Comparison of ENCODE assay signal across 8 cellular contexts in genomic region chr19:4971424-4971793, GRCh38. TPM values are rescaled to one million over a fixed set of nuclear protein-coding genes. Genes with fewer than 3 reads are reported as not detected.
DNase-seq lines count a peak whose midpoint lies in the region; ATAC-seq and TF ChIP-seq lines count a peak whose summit lies in the region.

No MANE protein-coding gene starts in this region.

- TF ChIP-seq CTCF in SK-N-SH (IDR thresholded peaks at IDR 0.05) (no peak), Panc1 (IDR thresholded peaks at IDR 0.05) (no peak), mucosa of descending colon (IDR thresholded peaks at IDR 0.05) (no peak)

- H4K20me1 ChIP-seq in SK-N-SH (ENCODE audit: insufficient read depth), result peaks cover 38% of the 10 kb centered on the region

- H3K36me3 Mint-ChIP-seq in central memory CD8-positive, alpha-beta T cell (ENCODE audit: insufficient read depth), result peaks cover 20% of the 10 kb centered on the region

- no peak overlapping the region; the same call in 1 of the 2 replicates for H3K9ac ChIP-seq in SK-N-SH

- no peak overlapping the region for H2AFZ ChIP-seq in SK-N-SH (ENCODE audit: low read depth)

- H3K27me3 ChIP-seq in SK-N-SH (ENCODE audit: insufficient read depth) (no peaks in the 10 kb centered on the region), Panc1 (ENCODE audit: control insufficient read depth, insufficient read depth, low read length) (no peaks in the 10 kb centered on the region)

- CTCF ChIA-PET in SK-N-SH (lab: Yijun Ruan, JAX) (interaction anchor here (0.6 to 6.1 kb wide), 7 partner anchors 8 to 67 kb away, joined by 3 to 62 read pairs (median 4); no protein-coding TSS in a partner anchor), Panc1 (lab: Charles Lee) (no interaction called here)

- H3F3A ChIP-seq in SK-N-SH (replicated peaks; ENCODE audit: insufficient read depth), result peaks cover 25% of the 10 kb centered on the region

- H3K27ac ChIP-seq in SK-N-SH (ENCODE audit: low read depth in 2 of 2, low read length in 1 of 2) (no peak overlapping the region), Panc1 (ENCODE audit: low read length) (peak overlapping the region; percentile 26)

- no peaks in the 10 kb centered on the region for H3K9me3 Mint-ChIP-seq in central memory CD8-positive, alpha-beta T cell

- intact Hi-C loops in Panc1 (cut with micrococcal nuclease; ENCODE audit: unreplicated experiment), result loop anchor here (10.0 kb wide), 1 partner anchor 63 kb away; no protein-coding TSS in a partner anchor
- intact Hi-C loops in mucosa of descending colon (cut with DNase I, micrococcal nuclease), result no loop called here

- peak; percentile 61 for DNase-seq in SK-N-SH
- DNase-seq in Panc1 (ENCODE audit: low read depth, low spot score), result no peak
- no peak for DNase-seq in central memory CD8-positive, alpha-beta T cell (ENCODE audit: low spot score in 2 of 2)
- peak; percentile 66 to 77 (median 73) for DNase-seq in mucosa of descending colon
- DNase-seq in middle frontal gyrus (ENCODE audit: extremely low spot score, low spot score), result no peak

- in situ Hi-C loops in Panc1 (cut with HindIII; ENCODE audit: low pct_unique_long_range_greater_than_20kb, low sequenced_read_pairs), result no loop called here

- peak overlapping the region; percentile 99 for H3K4me2 ChIP-seq in SK-N-SH

- peak overlapping the region in 1 of 2 experiments; percentile 84; a peak in 2 of 4 replicates for H3K4me3 ChIP-seq in SK-N-SH (ENCODE audit: low read depth in 2 of 2, low read length in 1 of 2)
- H3K4me3 ChIP-seq in Panc1 (ENCODE audit: low read depth in 2 of 2, low read length in 2 of 2), result peak overlapping the region; percentile 59 to 71
- H3K4me3 ChIP-seq in mucosa of descending colon, result no peak overlapping the region

- H3K4me1 ChIP-seq in SK-N-SH (ENCODE audit: control insufficient read depth in 1 of 2, insufficient read depth in 2 of 2, low read depth in 1 of 2, low read length in 1 of 2) (peaks cover 18 to 33% of the 10 kb centered on the region in 2 experiments; a peak in 3 of 4 replicates), Panc1 (ENCODE audit: control insufficient read depth, insufficient read depth, low read length) (peaks cover 25% of the 10 kb centered on the region), mucosa of descending colon (ENCODE audit: low read depth) (peaks cover 26% of the 10 kb centered on the region)

- peak overlapping the region; percentile 93 for H3K4me3 Mint-ChIP-seq in central memory CD8-positive, alpha-beta T cell

- H3K9me3 ChIP-seq in SK-N-SH (no peaks in the 10 kb centered on the region), Panc1 (ENCODE audit: control insufficient read depth, insufficient read depth, low read depth, low read length) (no peaks in the 10 kb centered on the region), mucosa of descending colon (no peaks in the 10 kb centered on the region)

- POLR2A ChIA-PET in SK-N-SH (lab: Yijun Ruan, JAX) (no interaction called here), Panc1 (lab: Charles Lee) (no interaction called here)

- H3K4me1 Mint-ChIP-seq in central memory CD8-positive, alpha-beta T cell, result peaks cover 47% of the 10 kb centered on the region

- peak overlapping the region; percentile 86 for H3K27ac Mint-ChIP-seq in central memory CD8-positive, alpha-beta T cell (ENCODE audit: low read depth)

- no peaks in the 10 kb centered on the region for H3K27me3 Mint-ChIP-seq in central memory CD8-positive, alpha-beta T cell

- no peaks in the 10 kb centered on the region for H3K9me2 ChIP-seq in SK-N-SH

- no peak for ATAC-seq in SK-N-SH treated with all-trans-retinoic acid at 6 μM for 48 hours
- ATAC-seq in Panc1, result peak; percentile 27; the same call in 1 of the 2 replicates
- ATAC-seq in central memory CD8-positive, alpha-beta T cell (replicated peaks; ENCODE audit: extremely low read depth, poor library complexity, severe bottlenecking), result no peak
- peak; percentile 31 for ATAC-seq in mucosa of descending colon
- no peak for ATAC-seq in GM18519 (IDR thresholded peaks at IDR 0.05; ENCODE audit: low FRiP score, unreplicated experiment)
- no peak for ATAC-seq in GM21723 (IDR thresholded peaks at IDR 0.05; ENCODE audit: unreplicated experiment)

- no peaks in the 10 kb centered on the region for H3K36me3 ChIP-seq in SK-N-SH (replicated peaks in 1 of 2; ENCODE audit: control insufficient read depth in 1 of 2, insufficient read depth in 2 of 2, low read length in 1 of 2)
- H3K36me3 ChIP-seq in Panc1 (ENCODE audit: control insufficient read depth, insufficient read depth, low read length), result no peaks in the 10 kb centered on the region; the same call in 1 of the 2 replicates
- peaks cover 4% of the 10 kb centered on the region for H3K36me3 ChIP-seq in mucosa of descending colon (ENCODE audit: low read depth)

- no TSS peak for BruUV-seq in Panc1 (replicated peaks; lab: Mats Ljungman, UMichigan)

- TF ChIP-seq EP300 in SK-N-SH (IDR thresholded peaks at IDR 0.05; ENCODE audit: borderline replicate concordance in 1 of 2, low read depth in 1 of 2, low read length in 1 of 2), result no peak

- peaks cover 71% of the 10 kb centered on the region for H3K79me2 ChIP-seq in SK-N-SH (ENCODE audit: insufficient read depth)

- TF ChIP-seq RAD21 in SK-N-SH (IDR thresholded peaks at IDR 0.05; ENCODE audit: low read length), result no peak

- 57% methylated on average over 5 of the region's 10 CpGs for WGBS in SK-N-SH (ENCODE audit: low lambda C conversion rate)

TF ChIP-seq in SK-N-SH, 30 proteins besides CTCF, POLR2A, EP300 and RAD21 (continues in another document):
- TF ChIP-seq USF1 (IDR thresholded peaks at IDR 0.05; ENCODE audit: borderline replicate concordance, low read depth) (no peak), SIN3A (IDR thresholded peaks at IDR 0.05; ENCODE audit: borderline replicate concordance, low read depth, low read length) (no peak), TAF1 (IDR thresholded peaks at IDR 0.05; ENCODE audit: borderline replicate concordance, low read depth, low read length) (no peak), MEF2A (IDR thresholded peaks at IDR 0.05; ENCODE audit: borderline replicate concordance, low read depth) (no peak), RFX5 (IDR thresholded peaks at IDR 0.05; ENCODE audit: low read length) (no peak), SMC3 (IDR thresholded peaks at IDR 0.05; ENCODE audit: low read depth, low read length) (no peak)
- TF ChIP-seq, protein P1, sequence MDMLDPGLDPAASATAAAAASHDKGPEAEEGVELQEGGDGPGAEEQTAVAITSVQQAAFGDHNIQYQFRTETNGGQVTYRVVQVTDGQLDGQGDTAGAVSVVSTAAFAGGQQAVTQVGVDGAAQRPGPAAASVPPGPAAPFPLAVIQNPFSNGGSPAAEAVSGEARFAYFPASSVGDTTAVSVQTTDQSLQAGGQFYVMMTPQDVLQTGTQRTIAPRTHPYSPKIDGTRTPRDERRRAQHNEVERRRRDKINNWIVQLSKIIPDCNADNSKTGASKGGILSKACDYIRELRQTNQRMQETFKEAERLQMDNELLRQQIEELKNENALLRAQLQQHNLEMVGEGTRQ (IDR thresholded peaks at IDR 0.05; ENCODE audit: borderline replicate concordance, low read depth, low read length), result no peak

TF ChIP-seq in SK-N-SH treated with all-trans-retinoic acid at 6 μM for 48 hours, 23 proteins besides CTCF, POLR2A, EP300 and RAD21:
- TF ChIP-seq TCF4 (CRISPR knock-in tag; IDR thresholded peaks at IDR 0.05; ENCODE audit: borderline replicate concordance) (no peak), ZNF565 (CRISPR knock-in tag; conservative IDR thresholded peaks at IDR 0.05; ENCODE audit: low read depth) (no peak), ZNF70 (CRISPR knock-in tag; IDR thresholded peaks at IDR 0.05) (no peak), OSR1 (CRISPR knock-in tag; IDR thresholded peaks at IDR 0.05) (no peak), ZFP30 (CRISPR knock-in tag; IDR thresholded peaks at IDR 0.05) (no peak), ZNF8 (CRISPR knock-in tag; IDR thresholded peaks at IDR 0.05) (no peak), TOX (CRISPR knock-in tag; IDR thresholded peaks at IDR 0.05; ENCODE audit: borderline replicate concordance) (no peak)
- TF ChIP-seq, protein P2, sequence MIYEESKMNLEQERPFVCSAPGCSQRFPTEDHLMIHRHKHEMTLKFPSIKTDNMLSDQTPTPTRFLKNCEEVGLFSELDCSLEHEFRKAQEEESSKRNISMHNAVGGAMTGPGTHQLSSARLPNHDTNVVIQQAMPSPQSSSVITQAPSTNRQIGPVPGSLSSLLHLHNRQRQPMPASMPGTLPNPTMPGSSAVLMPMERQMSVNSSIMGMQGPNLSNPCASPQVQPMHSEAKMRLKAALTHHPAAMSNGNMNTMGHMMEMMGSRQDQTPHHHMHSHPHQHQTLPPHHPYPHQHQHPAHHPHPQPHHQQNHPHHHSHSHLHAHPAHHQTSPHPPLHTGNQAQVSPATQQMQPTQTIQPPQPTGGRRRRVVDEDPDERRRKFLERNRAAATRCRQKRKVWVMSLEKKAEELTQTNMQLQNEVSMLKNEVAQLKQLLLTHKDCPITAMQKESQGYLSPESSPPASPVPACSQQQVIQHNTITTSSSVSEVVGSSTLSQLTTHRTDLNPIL (CRISPR knock-in tag; IDR thresholded peaks at IDR 0.05; ENCODE audit: low read depth), result no peak

RNA-seq across cellular contexts. Expression of gene KDM4B, which starts 2.5 kb away (rescaled TPM):
- 10.0 and 12.2 TPM in 2 replicates for polyA plus RNA-seq in SK-N-SH (2012; rRNA removed)
- 4.2 and 6.7 TPM in 2 replicates for polyA plus RNA-seq in SK-N-SH (2012; cell fraction: cytosol; rRNA removed)
- polyA plus RNA-seq in SK-N-SH (2012; cell fraction: nucleus; rRNA removed), result 32.4 and 32.9 TPM in 2 replicates
- 18.4 TPM for total RNA-seq in Panc1 (2021; ENCODE audit: unreplicated experiment)
- 27.4 TPM for polyA plus RNA-seq in Panc1 (2012; ENCODE audit: insufficient read length)
- total RNA-seq in mucosa of descending colon, result 10 to 100 TPM; 42.7 to 53.8 (median 50.0) TPM

Comparison
In these comparisons a context has a peak if more than half of its experiments do, and no peak if none do; other contexts are left out.
1. DNase-seq: peak in SK-N-SH (single experiment) and mucosa of descending colon (3 of 3); none in Panc1 (single experiment), central memory CD8-positive, alpha-beta T cell (0 of 2) and middle frontal gyrus (single experiment).
2. ATAC-seq: peak in Panc1 (single experiment) and mucosa of descending colon (single experiment); none in SK-N-SH treated with all-trans-retinoic acid at 6 μM for 48 hours (single experiment), central memory CD8-positive, alpha-beta T cell (single experiment), GM18519 (single experiment) and GM21723 (single experiment).